In the genomic region with DNA sequence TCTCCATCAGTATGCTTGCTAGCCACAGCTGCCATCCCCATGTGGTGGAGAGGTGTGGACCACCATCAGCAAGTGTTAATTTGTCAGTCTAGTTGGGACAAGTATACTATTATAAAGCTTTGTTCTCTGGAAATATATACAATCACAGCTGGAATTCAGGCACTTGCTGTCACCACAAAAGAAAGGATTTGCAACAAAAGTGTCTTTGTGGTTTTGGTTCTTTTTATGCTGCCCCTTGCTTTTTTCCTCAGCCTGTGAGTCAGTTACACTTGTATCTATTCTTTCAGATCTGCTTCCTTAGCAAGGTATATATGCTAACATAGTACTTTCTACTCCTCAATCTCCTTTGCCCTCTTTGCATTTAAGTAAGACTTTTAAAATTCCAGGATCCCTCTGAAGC, we compare ENCODE assay signal across 32 cellular contexts.
"Had no signal": no experiment of that assay in that cellular context is flagged by ENCODE, and none has a peak within 500 bp of the region (broad histone marks: within the 10 kb centered on the region; RNA-seq: fewer than 3 reads in every experiment).

No MANE protein-coding gene starts in this region.

- H3K4me1 Mint-ChIP-seq: immature natural killer cell; naive thymus-derived CD8-positive, alpha-beta T cell; nephron; stimulated activated naive B cell treated with anti-CD40 and anti-IgM and Interleukin-4, amounts not matched to agents 10 μg/mL and 1 μg/mL and 100 μg/mL, for 72 hours had no signal

- H3K4me3 ChIP-seq: left lung, lower lobe of right lung, ovary, prostate gland, skin epidermis, stomach, testis, thyroid gland, transverse colon, upper lobe of left lung, vagina had no signal

- H3K4me1 ChIP-seq: left lung, lower lobe of right lung, prostate gland, stomach, thyroid gland, upper lobe of left lung, vagina had no signal

- H3K27ac ChIP-seq: left lung, lower lobe of right lung, neutrophil, ovary, prostate gland, skin epidermis, stomach, testis, thyroid gland, transverse colon, upper lobe of left lung, vagina had no signal

- H3K36me3 ChIP-seq: left lung, lower lobe of right lung, neutrophil, ovary, prostate gland, stomach, thyroid gland, transverse colon, upper lobe of left lung, vagina had no signal

- DNase-seq: hypothalamus; immature natural killer cell; kidney; left colon; left lung; lower lobe of right lung; mammary epithelial cell; mesenchymal stem cell; naive thymus-derived CD8-positive, alpha-beta T cell; occipital lobe; ovary; posterior cingulate gyrus; retina; right cardiac atrium; stimulated activated CD4-positive, alpha-beta T cell treated with anti-CD3 and anti-CD28 coated beads, Interleukin-12 subunit alpha, Interleukin-12 subunit beta, amount 100 ng/mL, for 4 hours; stimulated activated CD4-positive, alpha-beta T cell treated with anti-CD3 and anti-CD28 coated beads, Interleukin-15, amount 100 ng/mL, for 24 hours; stimulated activated CD4-positive, alpha-beta T cell treated with anti-CD3 and anti-CD28 coated beads, Interleukin-2, amount 100 ng/mL, for 24 hours; stimulated activated CD4-positive, alpha-beta T cell treated with anti-CD3 and anti-CD28 coated beads, Interleukin-4, amount 100 ng/mL, for 1 hour; stimulated activated naive B cell treated with anti-CD40 and anti-IgM and Interleukin-4, amounts not matched to agents 10 μg/mL and 1 μg/mL and 100 μg/mL, for 72 hours; stimulated activated naive CD8-positive, alpha-beta T cell treated with anti-CD3 and anti-CD28 coated beads, Interleukin-15, Interleukin-2, amounts not matched to agents 100 U/mL and 50 U/mL, for 24 hours; stomach; testis; thyroid gland; transverse colon; upper lobe of left lung had no signal

- H3K4me3 Mint-ChIP-seq: immature natural killer cell; naive thymus-derived CD8-positive, alpha-beta T cell; nephron; neural crest cell; stimulated activated naive B cell treated with anti-CD40 and anti-IgM and Interleukin-4, amounts not matched to agents 10 μg/mL and 1 μg/mL and 100 μg/mL, for 72 hours had no signal

- H3K9me3 ChIP-seq: left lung, lower lobe of right lung, neutrophil, ovary, prostate gland, stomach, testis, thyroid gland, transverse colon, upper lobe of left lung, vagina had no signal

- H3K27me3 ChIP-seq: left lung, neutrophil, ovary, stomach, testis, thyroid gland, transverse colon, upper lobe of left lung, vagina had no signal

- H3K9me3 Mint-ChIP-seq: nephron, neural crest cell had no signal

- H3K36me3 Mint-ChIP-seq: naive thymus-derived CD8-positive, alpha-beta T cell; stimulated activated naive B cell treated with anti-CD40 and anti-IgM and Interleukin-4, amounts not matched to agents 10 μg/mL and 1 μg/mL and 100 μg/mL, for 72 hours had no signal

- ATAC-seq: left colon; left lung; lower lobe of right lung; naive thymus-derived CD8-positive, alpha-beta T cell; right cardiac atrium; sciatic nerve; stimulated activated naive B cell treated with anti-CD40 and anti-IgM and Interleukin-4, amounts not matched to agents 10 μg/mL and 1 μg/mL and 100 μg/mL, for 72 hours; stimulated activated naive CD8-positive, alpha-beta T cell treated with anti-CD3 and anti-CD28 coated beads, Interleukin-15, Interleukin-2, amounts not matched to agents 100 U/mL and 50 U/mL, for 24 hours had no signal

- H3K27me3 Mint-ChIP-seq: stimulated activated naive B cell treated with anti-CD40 and anti-IgM and Interleukin-4, amounts not matched to agents 10 μg/mL and 1 μg/mL and 100 μg/mL, for 72 hours had no signal

- H3K27ac Mint-ChIP-seq: immature natural killer cell; naive thymus-derived CD8-positive, alpha-beta T cell; nephron; stimulated activated naive B cell treated with anti-CD40 and anti-IgM and Interleukin-4, amounts not matched to agents 10 μg/mL and 1 μg/mL and 100 μg/mL, for 72 hours had no signal
